In the genomic region with DNA sequence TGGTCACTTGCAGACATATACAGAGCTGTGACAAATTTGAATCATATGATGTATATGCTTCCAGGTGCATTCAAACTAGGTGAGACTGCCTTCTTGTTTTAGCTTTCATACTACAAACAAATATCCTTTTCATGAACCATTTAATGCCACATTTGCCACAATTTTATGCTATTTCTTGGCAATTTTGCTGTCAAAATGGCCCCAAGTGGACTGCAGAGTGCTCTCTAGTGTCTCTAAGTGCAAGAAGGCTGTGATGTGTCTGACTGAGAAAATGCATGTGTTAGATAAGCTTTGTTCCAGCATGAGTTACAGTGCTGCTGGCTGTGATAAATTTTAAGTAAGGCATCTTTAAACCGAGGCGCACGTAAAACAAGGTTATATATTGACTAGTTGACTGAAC, we compare ENCODE assay signal across 25 cellular contexts.
"Had no signal": no experiment of that assay in that cellular context is flagged by ENCODE, and none has a peak within 500 bp of the region (broad histone marks: within the 10 kb centered on the region; RNA-seq: fewer than 3 reads in every experiment).

No MANE protein-coding gene starts in this region.

- H3K9me3 ChIP-seq: stomach, suprapubic skin, testis, thoracic aorta, thyroid gland, tibial artery, transverse colon, upper lobe of left lung, upper lobe of right lung, uterus, vagina had no signal

- DNase-seq: stimulated activated CD4-positive, alpha-beta T cell treated with anti-CD3 and anti-CD28 coated beads, Interleukin-2, amount 100 ng/mL, for 48 hours; stimulated activated CD4-positive, alpha-beta T cell treated with anti-CD3 and anti-CD28 coated beads, Interleukin-4, amount 100 ng/mL, for 1 hour; stimulated activated CD4-positive, alpha-beta T cell treated with anti-CD3 and anti-CD28 coated beads, Interleukin-4, amount 100 ng/mL, for 24 hours; stimulated activated CD4-positive, alpha-beta T cell treated with anti-CD3 and anti-CD28 coated beads, Interleukin-4, amount 100 ng/mL, for 4 hours; stimulated activated CD8-positive, alpha-beta memory T cell treated with anti-CD3 and anti-CD28 coated beads, Interleukin-4, amount 100 ng/mL, for 48 hours; stimulated activated naive B cell treated with anti-CD40 and anti-IgM and Interleukin-4, amounts not matched to agents 10 μg/mL and 1 μg/mL and 100 μg/mL, for 72 hours; stimulated activated naive CD4-positive, alpha-beta T cell; stimulated activated naive CD4-positive, alpha-beta T cell treated with Interleukin-2 at 50 U/mL for 16 hours; stimulated activated naive CD8-positive, alpha-beta T cell treated with anti-CD3 and anti-CD28 coated beads, Interleukin-15, amount 100 ng/mL, for 72 hours; stimulated activated naive CD8-positive, alpha-beta T cell treated with anti-CD3 and anti-CD28 coated beads, Interleukin-15, Interleukin-2, amounts not matched to agents 100 U/mL and 50 U/mL, for 24 hours; stomach; substantia nigra; testis; thyroid gland; tibial artery; transverse colon; trophoblast cell; upper lobe of left lung; upper lobe of right lung; uterus had no signal

- H3K4me3 ChIP-seq: stomach, suprapubic skin, testis, thoracic aorta, thyroid gland, tibial artery, tibial nerve, transverse colon, upper lobe of left lung, upper lobe of right lung, uterus, vagina had no signal

- H3K4me1 ChIP-seq: stomach, suprapubic skin, testis, thyroid gland, tibial artery, tibial nerve, transverse colon, upper lobe of left lung, upper lobe of right lung, uterus, vagina had no signal

- H3K36me3 ChIP-seq: stomach, suprapubic skin, thoracic aorta, thyroid gland, tibial artery, tibial nerve, transverse colon, upper lobe of left lung, upper lobe of right lung, uterus, vagina had no signal

- H3K27ac ChIP-seq: stomach, suprapubic skin, testis, thoracic aorta, thyroid gland, tibial artery, tibial nerve, transverse colon, upper lobe of left lung, upper lobe of right lung, uterus, vagina had no signal

- H3K27me3 ChIP-seq: suprapubic skin, testis, thyroid gland, tibial artery, tibial nerve, transverse colon, upper lobe of left lung, uterus, vagina had no signal

- FAIRE-seq: urothelium cell line had no signal
